ENCODE assay signal across 9 cellular contexts in the genomic region with DNA sequence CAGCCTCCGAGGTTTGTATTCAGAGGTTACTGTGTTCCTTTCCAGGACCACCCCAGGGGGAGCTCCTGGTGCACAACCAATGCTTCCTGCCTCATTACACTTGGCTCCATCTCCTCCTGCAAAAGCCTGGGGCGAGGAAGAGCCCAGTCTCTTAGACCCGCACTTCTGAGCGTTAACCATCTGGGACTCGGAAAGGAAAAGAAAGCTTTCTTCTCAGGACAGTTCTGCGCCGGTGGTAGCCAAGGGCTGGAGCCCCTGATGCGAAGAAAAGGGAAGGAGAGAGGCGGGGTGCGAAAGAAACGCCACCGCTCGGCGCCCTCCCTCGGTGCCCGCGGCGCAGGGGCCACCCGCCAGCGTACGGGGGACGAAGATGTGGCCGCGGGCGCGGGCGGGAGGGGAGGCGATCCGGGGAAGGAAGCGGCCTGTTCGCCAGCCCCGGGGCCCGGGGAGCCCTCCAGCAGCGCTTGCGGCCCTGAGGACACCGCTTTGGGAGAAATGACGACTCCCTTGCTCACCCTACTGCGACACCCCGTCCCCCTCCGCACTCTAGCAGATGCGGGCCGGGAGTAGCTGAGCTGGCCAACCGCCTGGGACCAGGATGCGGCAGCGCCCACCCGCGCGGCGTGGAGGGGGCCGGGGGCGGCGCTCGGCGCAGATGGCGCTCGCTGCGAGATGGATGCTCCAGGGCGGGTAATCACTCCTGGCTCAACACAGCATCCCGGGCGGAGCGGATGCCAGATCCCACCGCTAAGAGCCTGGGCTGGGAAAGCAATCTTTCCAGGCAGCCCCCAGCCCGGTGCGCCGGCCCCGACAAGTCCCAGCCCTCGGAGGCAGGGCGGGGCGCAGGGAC. TPM values are rescaled to one million over a fixed set of nuclear protein-coding genes. Genes with fewer than 3 reads are reported as not detected.
DNase-seq lines count a peak whose midpoint lies in the region; ATAC-seq, FAIRE-seq and TF ChIP-seq lines count a peak whose summit lies in the region.
"Had no signal": no experiment of that assay in that cellular context is flagged by ENCODE, and none has a peak within 500 bp of the region (broad histone marks: within the 10 kb centered on the region; RNA-seq: fewer than 3 reads in every experiment).

No MANE protein-coding gene starts in this region.

- H3K4me1 ChIP-seq in NT2/D1 (ENCODE audit: insufficient read depth, insufficient read length) = no peaks in the 10 kb centered on the region

- no peak for TF ChIP-seq CTCF in AG09309 (IDR thresholded peaks at IDR 0.05; ENCODE audit: control insufficient read depth, insufficient read depth, low read depth, low read length, missing control alignments)
- no peak for TF ChIP-seq CTCF in bronchial epithelial cell (IDR thresholded peaks at IDR 0.05; ENCODE audit: insufficient read depth, low read length, severe bottlenecking)

- ATAC-seq in GM19395 (IDR thresholded peaks at IDR 0.05; ENCODE audit: unreplicated experiment) (peak; percentile 21), GM18861 (IDR thresholded peaks at IDR 0.05; ENCODE audit: unreplicated experiment) (no peak)

- H3K9ac ChIP-seq in NT2/D1 (ENCODE audit: insufficient read length, low read depth) = peak overlapping the region; percentile 81

- FAIRE-seq in bronchial epithelial cell (lab: Jason Lieb, UNC) = no peak

- H3K4me3 ChIP-seq in AG09309 (ENCODE audit: control insufficient read depth, low read depth, low read length) (peak overlapping the region; percentile 42), NT2/D1 (ENCODE audit: insufficient read length, low read depth) (peak overlapping the region; percentile 71), bronchial epithelial cell (ENCODE audit: low read depth, low read length) (peak overlapping the region; percentile 36)

- H3K9me3 ChIP-seq in NT2/D1 (ENCODE audit: insufficient read depth, low read length) = no peaks in the 10 kb centered on the region
- H3K9me3 ChIP-seq: neutrophil had no signal

- H3K36me3 ChIP-seq in NT2/D1 (ENCODE audit: insufficient read depth, insufficient read length, low read length) (no peaks in the 10 kb centered on the region), bronchial epithelial cell (ENCODE audit: control insufficient read depth, insufficient read depth, low read length) (no peaks in the 10 kb centered on the region)
- H3K36me3 ChIP-seq: neutrophil had no signal

- no peak for DNase-seq in AG09309 (ENCODE audit: low read depth)
- DNase-seq in NT2/D1 (ENCODE audit: low read depth, low spot score) = peak; percentile 39
- DNase-seq in bronchial epithelial cell (ENCODE audit: low read depth) = no peak
- peak; percentile 15 for DNase-seq in iris pigment epithelial cell (ENCODE audit: low read depth)
- DNase-seq in stimulated activated CD4-positive, alpha-beta T cell treated with anti-CD3 and anti-CD28 coated beads, Interleukin-2, amount 100 ng/mL, for 24 hours = peak; percentile 23 to 28
- DNase-seq in posterior vena cava (ENCODE audit: low spot score) = no peak

- intact Hi-C loops in posterior vena cava (cut with DNase I) = loop anchor here in 1 of 2 donors (2.0 kb wide), 1 partner anchor 28 kb away; no protein-coding TSS in a partner anchor

- H3K27me3 ChIP-seq in NT2/D1 (ENCODE audit: insufficient read depth, insufficient read length) = peaks cover 33% of the 10 kb centered on the region
- peaks cover 22% of the 10 kb centered on the region for H3K27me3 ChIP-seq in bronchial epithelial cell (ENCODE audit: control insufficient read depth, insufficient read depth, low read length)

RNA-seq across cellular contexts. Expression of a gene that starts 1.3 kb away (rescaled TPM):
- 0.26 and 0.51 TPM in 2 replicates for total RNA-seq in bronchial epithelial cell
- total RNA-seq in posterior vena cava = 1 to 10 TPM; 1.5 to 1.7 TPM

Comparison
In these comparisons a context has a peak if more than half of its experiments do, and no peak if none do; other contexts are left out.
1. DNase-seq: peak in NT2/D1 (single experiment), iris pigment epithelial cell (single experiment) and stimulated activated CD4-positive, alpha-beta T cell treated with anti-CD3 and anti-CD28 coated beads, Interleukin-2, amount 100 ng/mL, for 24 hours (2 of 2); none in AG09309 (single experiment), bronchial epithelial cell (single experiment) and posterior vena cava (single experiment).
2. Peak in every context shown above with its lines, with median percentiles within 50 percentile points of each other: H3K4me3 ChIP-seq.